ENCODE assay signal across 7 cellular contexts in genomic region chr16:16232692-16233061, GRCh38. TPM values are rescaled to one million over a fixed set of nuclear protein-coding genes. Genes with fewer than 3 reads are reported as not detected.
A peak's percentile ranks its signal among the peaks of the same experiment; 100 is the strongest.
DNase-seq lines count a peak whose midpoint lies in the region; ATAC-seq and TF ChIP-seq lines count a peak whose summit lies in the region.
"Not testable (repeated sequence)": the region's sequence is repeated elsewhere in the genome, so short reads cannot be mapped to it uniquely, and the experiment has no call there.

No MANE protein-coding gene starts in this region.

- H3K4me1 Mint-ChIP-seq in activated T-helper 17 cell treated with anti-CD3 and anti-CD28 coated beads, Interleukin-2, amount 50 U/mL, for 72 hours, result not testable (repeated sequence)

- H3K4me3 ChIP-seq in heart right ventricle (peak overlapping the region in 5 of 10 donors; percentile 25 to 40 (median 30)), osteoblast (ENCODE audit: insufficient read depth, low read length) (peak overlapping the region; percentile 45)

- DNase-seq in heart right ventricle; osteoblast (ENCODE audit: insufficient read length, low spot score, missing footprints): not testable (repeated sequence)

- H4K20me1 ChIP-seq in osteoblast (ENCODE audit: insufficient read depth, low read length), result not testable (repeated sequence)

- H3K9me3 Mint-ChIP-seq in activated T-helper 17 cell treated with anti-CD3 and anti-CD28 coated beads, Interleukin-2, amount 50 U/mL, for 72 hours, result not testable (repeated sequence)

- H3K36me3 Mint-ChIP-seq in activated T-helper 17 cell treated with anti-CD3 and anti-CD28 coated beads, Interleukin-2, amount 50 U/mL, for 72 hours (ENCODE audit: low read depth), result not testable (repeated sequence)

- H3K4me2 ChIP-seq in osteoblast (ENCODE audit: insufficient read depth, low read length), result not testable (repeated sequence)

- not testable (repeated sequence) for H3K9me3 ChIP-seq in heart right ventricle; osteoblast (ENCODE audit: low read depth, low read length)

- no CpG with 5 or more reads among the region's 39 CpGs for WGBS in heart right ventricle, 2 donors

- H3K27me3 ChIP-seq in heart right ventricle; osteoblast (ENCODE audit: insufficient read depth, low read length): not testable (repeated sequence)

- intact Hi-C loops in heart right ventricle (cut with DNase I), result not testable (repeated sequence)

- not testable (repeated sequence) for H3K79me2 ChIP-seq in osteoblast (ENCODE audit: insufficient read depth, low read length)

- H3K4me1 ChIP-seq in heart right ventricle; osteoblast (ENCODE audit: insufficient read depth, low read length): not testable (repeated sequence)

- H3K27ac Mint-ChIP-seq in activated T-helper 17 cell treated with anti-CD3 and anti-CD28 coated beads, Interleukin-2, amount 50 U/mL, for 72 hours, result not testable (repeated sequence)

- TF ChIP-seq CTCF in heart right ventricle (IDR thresholded peaks at IDR 0.05); osteoblast (IDR thresholded peaks at IDR 0.05; ENCODE audit: extremely low read depth, low read depth, low read length): not testable (repeated sequence)

- not testable (repeated sequence) for H3K27ac ChIP-seq in heart right ventricle; osteoblast (ENCODE audit: low read depth, low read length)

- H3K4me3 Mint-ChIP-seq in activated T-helper 17 cell treated with anti-CD3 and anti-CD28 coated beads, Interleukin-2, amount 50 U/mL, for 72 hours, result not testable (repeated sequence)

- ATAC-seq in GM19025 (IDR thresholded peaks at IDR 0.05; ENCODE audit: low read depth, unreplicated experiment), result peak; percentile 40
- ATAC-seq in GM21528 (IDR thresholded peaks at IDR 0.05; ENCODE audit: low FRiP score, unreplicated experiment), result peak; percentile 51
- ATAC-seq in HG03039 (IDR thresholded peaks at IDR 0.05; ENCODE audit: unreplicated experiment), result peak; percentile 40
- peak; percentile 42 for ATAC-seq in HG03521 (IDR thresholded peaks at IDR 0.05; ENCODE audit: unreplicated experiment)
- peak; percentile 52 for ATAC-seq in activated T-helper 17 cell treated with anti-CD3 and anti-CD28 coated beads, Interleukin-2, amount 50 U/mL, for 72 hours (replicated peaks)
- peak; percentile 36 to 67 (median 54) for ATAC-seq in heart right ventricle

- H3K36me3 ChIP-seq in heart right ventricle; osteoblast (ENCODE audit: insufficient read depth, low read length): not testable (repeated sequence)

- H2AFZ ChIP-seq in osteoblast (ENCODE audit: low read length), result not testable (repeated sequence)

- not testable (repeated sequence) for H3K27me3 Mint-ChIP-seq in activated T-helper 17 cell treated with anti-CD3 and anti-CD28 coated beads, Interleukin-2, amount 50 U/mL, for 72 hours

RNA-seq across cellular contexts. Expression of gene NOMO3, which starts 0.3 kb away (rescaled TPM):
- 10 to 100 TPM; 22.7 to 41.0 TPM for total RNA-seq in activated T-helper 17 cell treated with anti-CD3 and anti-CD28 coated beads, Interleukin-2, amount 50 U/mL, for 72 hours
- total RNA-seq in heart right ventricle (100 to 1,000 TPM in 1 of 10 donors, 10 to 100 TPM in 9; 12.8 to 101 (median 52.4) TPM), osteoblast (33.7 and 41.3 TPM in 2 replicates)
- polyA plus RNA-seq in heart right ventricle, result 10 to 100 TPM in 1 of 2 donors, 1 to 10 TPM in 1; 5.8 to 10.8 TPM

RNA-seq across cellular contexts. Expression of gene ABCC6, which starts 9.4 kb away (rescaled TPM):
- under 1 TPM in 1 of 2 donors, not detected in 1; 0.24 TPM for total RNA-seq in activated T-helper 17 cell treated with anti-CD3 and anti-CD28 coated beads, Interleukin-2, amount 50 U/mL, for 72 hours
- total RNA-seq in heart right ventricle (1 to 10 TPM in 5 of 10 donors, under 1 TPM in 5; 0.28 to 2.3 (median 1.0) TPM), osteoblast (under 0.01 and 0.36 TPM in 2 replicates)
- polyA plus RNA-seq in heart right ventricle, result 1 to 10 TPM in 1 of 2 donors, under 1 TPM in 1; 0.17 to 3.8 TPM
